Comparison of ENCODE assay signal across 2 cellular contexts in genomic region chr9:12968093-12968492, GRCh38.
TF ChIP-seq lines count a peak whose summit lies in the region.

No MANE protein-coding gene starts in this region.

TF ChIP-seq in GM23338, 12 proteins besides CTCF, POLR2A, EP300 and RAD21 (continued from another document):
- TF ChIP-seq ZNF462 (CRISPR knock-in tag; IDR thresholded peaks at IDR 0.05) (no peak), POLR2AphosphoS5 (IDR thresholded peaks at IDR 0.05; ENCODE audit: low read depth) (no peak), EZH2phosphoT487 (IDR thresholded peaks at IDR 0.05; ENCODE audit: unreplicated experiment) (no peak), CREB1 (CRISPR knock-in tag; IDR thresholded peaks at IDR 0.05; ENCODE audit: low read depth) (no peak), EZH2 (IDR thresholded peaks at IDR 0.05; ENCODE audit: low read depth, unreplicated experiment) (no peak), REST (IDR thresholded peaks at IDR 0.05; ENCODE audit: unreplicated experiment) (no peak), ETS1 (IDR thresholded peaks at IDR 0.05) (no peak), ZNF331 (CRISPR knock-in tag; IDR thresholded peaks at IDR 0.05; ENCODE audit: low read depth) (no peak), NANOG (IDR thresholded peaks at IDR 0.05; ENCODE audit: borderline replicate concordance) (no peak), ZNF114 (CRISPR knock-in tag; IDR thresholded peaks at IDR 0.05) (no peak), STAT1 (IDR thresholded peaks at IDR 0.05; ENCODE audit: unreplicated experiment) (no peak)

TF ChIP-seq in WTC11, 78 proteins besides CTCF, POLR2A, EP300 and RAD21 (continued from another document):
- TF ChIP-seq ATF6 (CRISPR knock-in tag; IDR thresholded peaks at IDR 0.05) = no peak
- no peak for TF ChIP-seq IRF1 (CRISPR knock-in tag; IDR thresholded peaks at IDR 0.05)
- TF ChIP-seq HMGXB4 (CRISPR knock-in tag; IDR thresholded peaks at IDR 0.05) = no peak
- TF ChIP-seq EMX1 (CRISPR knock-in tag; IDR thresholded peaks at IDR 0.05) = no peak
- no peak for TF ChIP-seq ZNF512 (CRISPR knock-in tag; IDR thresholded peaks at IDR 0.05; ENCODE audit: borderline replicate concordance)
- TF ChIP-seq STAT6 (CRISPR knock-in tag; conservative IDR thresholded peaks at IDR 0.05; ENCODE audit: low read depth) = no peak
